In the genomic region with DNA sequence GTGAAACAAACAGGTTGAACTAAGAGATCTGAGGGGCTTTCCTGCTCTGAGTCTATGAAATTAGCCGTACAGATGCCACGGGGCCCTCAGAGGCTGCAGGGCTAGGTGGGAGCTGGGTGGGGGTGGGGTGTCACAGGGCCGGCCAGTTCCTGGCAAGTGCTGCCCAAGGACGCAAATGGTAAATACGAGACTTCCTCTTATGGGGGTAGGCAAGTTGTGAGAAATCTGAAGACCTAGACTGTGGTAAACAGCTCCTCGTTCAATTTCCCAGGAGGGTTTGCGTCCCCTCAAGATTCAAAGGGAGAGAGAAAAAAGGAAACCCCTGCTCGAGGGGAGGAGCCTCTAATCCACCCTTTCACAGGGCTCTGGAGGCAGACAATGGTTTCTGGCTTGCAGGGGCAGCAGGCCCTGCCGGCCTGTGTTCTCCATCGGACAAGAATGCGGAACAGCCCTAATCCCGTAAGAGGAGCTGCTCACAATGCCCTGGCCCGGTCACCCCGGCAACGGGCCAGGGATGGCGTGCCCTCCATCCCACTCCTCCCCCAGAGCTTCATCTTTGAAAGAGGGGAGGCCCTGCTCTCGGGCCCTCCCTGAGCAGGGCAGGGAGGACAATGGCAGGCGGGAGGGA, we compare ENCODE assay signal across 1 cellular context.
A peak's percentile ranks its signal among the peaks of the same experiment; 100 is the strongest.
TF ChIP-seq lines count a peak whose summit lies in the region.

No MANE protein-coding gene starts in this region.

TF ChIP-seq in GM12878, 131 proteins besides CTCF, POLR2A, EP300 and RAD21 (continued from another document and continues in another):
- TF ChIP-seq, protein P1, sequence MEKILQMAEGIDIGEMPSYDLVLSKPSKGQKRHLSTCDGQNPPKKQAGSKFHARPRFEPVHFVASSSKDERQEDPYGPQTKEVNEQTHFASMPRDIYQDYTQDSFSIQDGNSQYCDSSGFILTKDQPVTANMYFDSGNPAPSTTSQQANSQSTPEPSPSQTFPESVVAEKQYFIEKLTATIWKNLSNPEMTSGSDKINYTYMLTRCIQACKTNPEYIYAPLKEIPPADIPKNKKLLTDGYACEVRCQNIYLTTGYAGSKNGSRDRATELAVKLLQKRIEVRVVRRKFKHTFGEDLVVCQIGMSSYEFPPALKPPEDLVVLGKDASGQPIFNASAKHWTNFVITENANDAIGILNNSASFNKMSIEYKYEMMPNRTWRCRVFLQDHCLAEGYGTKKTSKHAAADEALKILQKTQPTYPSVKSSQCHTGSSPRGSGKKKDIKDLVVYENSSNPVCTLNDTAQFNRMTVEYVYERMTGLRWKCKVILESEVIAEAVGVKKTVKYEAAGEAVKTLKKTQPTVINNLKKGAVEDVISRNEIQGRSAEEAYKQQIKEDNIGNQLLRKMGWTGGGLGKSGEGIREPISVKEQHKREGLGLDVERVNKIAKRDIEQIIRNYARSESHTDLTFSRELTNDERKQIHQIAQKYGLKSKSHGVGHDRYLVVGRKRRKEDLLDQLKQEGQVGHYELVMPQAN (conservative IDR thresholded peaks at IDR 0.05) = no peak
- TF ChIP-seq EGR1 (IDR thresholded peaks at IDR 0.05; ENCODE audit: borderline replicate concordance in 1 of 2, low read depth in 2 of 2, low read length in 2 of 2) (no peak), GABPA (IDR thresholded peaks at IDR 0.05; ENCODE audit: low read depth) (no peak), ZNF622 (IDR thresholded peaks at IDR 0.05) (no peak), BCL11A (IDR thresholded peaks at IDR 0.05; ENCODE audit: low read depth, low read length) (no peak), EED (IDR thresholded peaks at IDR 0.05; ENCODE audit: low read depth) (peak; percentile 52; the same call in 1 of the 2 replicates), FOS (IDR thresholded peaks at IDR 0.05; ENCODE audit: borderline replicate concordance, extremely low read depth, insufficient read length) (no peak), FOXK2 (IDR thresholded peaks at IDR 0.05) (peak; percentile 84), NR2C1 (IDR thresholded peaks at IDR 0.05) (no peak), MXI1 (IDR thresholded peaks at IDR 0.05; ENCODE audit: low read depth, low read length) (no peak), RAD51 (IDR thresholded peaks at IDR 0.05) (peak; percentile 19; the same call in 1 of the 2 replicates), IKZF2 (IDR thresholded peaks at IDR 0.05) (peak; percentile 84 to 92), POLR2AphosphoS2 (IDR thresholded peaks at IDR 0.05; ENCODE audit: low read depth, low read length) (no peak), MYB (IDR thresholded peaks at IDR 0.05; ENCODE audit: borderline replicate concordance, low read depth, low read length) (no peak), PAX5 (IDR thresholded peaks at IDR 0.05; ENCODE audit: borderline replicate concordance, low read depth, low read length) (no peak), CBX3 (IDR thresholded peaks at IDR 0.05; ENCODE audit: borderline replicate concordance, low read depth) (no peak), IRF4 (IDR thresholded peaks at IDR 0.05; ENCODE audit: low read depth, low read length) (peak; percentile 35; the same call in 1 of the 2 replicates), BACH1 (IDR thresholded peaks at IDR 0.05; ENCODE audit: borderline replicate concordance) (no peak; the same call in 1 of the 2 replicates), HDAC6 (IDR thresholded peaks at IDR 0.05; ENCODE audit: unreplicated experiment) (no peak), TCF12 (IDR thresholded peaks at IDR 0.05; ENCODE audit: low read depth, low read length) (peak; percentile 70; the same call in 1 of the 2 replicates), ZNF384 (IDR thresholded peaks at IDR 0.05; ENCODE audit: borderline replicate concordance, low read depth, low read length) (no peak), POU2F2 (IDR thresholded peaks at IDR 0.05; ENCODE audit: borderline replicate concordance, low read depth, low read length) (peak; percentile 48; the same call in 1 of the 3 replicates), NR2F1 (conservative IDR thresholded peaks at IDR 0.05) (peak; percentile 72), TAF1 (IDR thresholded peaks at IDR 0.05; ENCODE audit: borderline replicate concordance, low read depth, low read length) (0 out of 2 replicates have a peak, but pooled peaks have one; percentile 13), HDGF (IDR thresholded peaks at IDR 0.05) (0 out of 2 replicates have a peak, but pooled peaks have one; percentile 34), ZSCAN29 (IDR thresholded peaks at IDR 0.05) (no peak), MTA2 (IDR thresholded peaks at IDR 0.05; ENCODE audit: low read depth) (peak; percentile 76; the same call in 1 of the 2 replicates), NR2C2 (IDR thresholded peaks at IDR 0.05; ENCODE audit: borderline replicate concordance, control insufficient read depth, insufficient read length, low read depth) (no peak), SUZ12 (IDR thresholded peaks at IDR 0.05; ENCODE audit: unreplicated experiment) (no peak), JUNB (IDR thresholded peaks at IDR 0.05) (0 out of 2 replicates have a peak, but pooled peaks have one; percentile 20), SIX5 (IDR thresholded peaks at IDR 0.05; ENCODE audit: low read depth, low read length, severe bottlenecking) (no peak), RBBP5 (conservative IDR thresholded peaks at IDR 0.05) (no peak), ZNF274 (IDR thresholded peaks at IDR 0.05; ENCODE audit: insufficient read depth, insufficient read length) (no peak)
- TF ChIP-seq, protein P2, sequence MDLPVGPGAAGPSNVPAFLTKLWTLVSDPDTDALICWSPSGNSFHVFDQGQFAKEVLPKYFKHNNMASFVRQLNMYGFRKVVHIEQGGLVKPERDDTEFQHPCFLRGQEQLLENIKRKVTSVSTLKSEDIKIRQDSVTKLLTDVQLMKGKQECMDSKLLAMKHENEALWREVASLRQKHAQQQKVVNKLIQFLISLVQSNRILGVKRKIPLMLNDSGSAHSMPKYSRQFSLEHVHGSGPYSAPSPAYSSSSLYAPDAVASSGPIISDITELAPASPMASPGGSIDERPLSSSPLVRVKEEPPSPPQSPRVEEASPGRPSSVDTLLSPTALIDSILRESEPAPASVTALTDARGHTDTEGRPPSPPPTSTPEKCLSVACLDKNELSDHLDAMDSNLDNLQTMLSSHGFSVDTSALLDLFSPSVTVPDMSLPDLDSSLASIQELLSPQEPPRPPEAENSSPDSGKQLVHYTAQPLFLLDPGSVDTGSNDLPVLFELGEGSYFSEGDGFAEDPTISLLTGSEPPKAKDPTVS (IDR thresholded peaks at IDR 0.05; ENCODE audit: low read depth, low read length) = no peak
- TF ChIP-seq, protein P3, sequence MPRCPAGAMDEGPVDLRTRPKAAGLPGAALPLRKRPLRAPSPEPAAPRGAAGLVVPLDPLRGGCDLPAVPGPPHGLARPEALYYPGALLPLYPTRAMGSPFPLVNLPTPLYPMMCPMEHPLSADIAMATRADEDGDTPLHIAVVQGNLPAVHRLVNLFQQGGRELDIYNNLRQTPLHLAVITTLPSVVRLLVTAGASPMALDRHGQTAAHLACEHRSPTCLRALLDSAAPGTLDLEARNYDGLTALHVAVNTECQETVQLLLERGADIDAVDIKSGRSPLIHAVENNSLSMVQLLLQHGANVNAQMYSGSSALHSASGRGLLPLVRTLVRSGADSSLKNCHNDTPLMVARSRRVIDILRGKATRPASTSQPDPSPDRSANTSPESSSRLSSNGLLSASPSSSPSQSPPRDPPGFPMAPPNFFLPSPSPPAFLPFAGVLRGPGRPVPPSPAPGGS (IDR thresholded peaks at IDR 0.05; ENCODE audit: borderline replicate concordance, insufficient read depth, low read depth, low read length, poor library complexity, severe bottlenecking) = peak; percentile 55
- TF ChIP-seq, protein P4, sequence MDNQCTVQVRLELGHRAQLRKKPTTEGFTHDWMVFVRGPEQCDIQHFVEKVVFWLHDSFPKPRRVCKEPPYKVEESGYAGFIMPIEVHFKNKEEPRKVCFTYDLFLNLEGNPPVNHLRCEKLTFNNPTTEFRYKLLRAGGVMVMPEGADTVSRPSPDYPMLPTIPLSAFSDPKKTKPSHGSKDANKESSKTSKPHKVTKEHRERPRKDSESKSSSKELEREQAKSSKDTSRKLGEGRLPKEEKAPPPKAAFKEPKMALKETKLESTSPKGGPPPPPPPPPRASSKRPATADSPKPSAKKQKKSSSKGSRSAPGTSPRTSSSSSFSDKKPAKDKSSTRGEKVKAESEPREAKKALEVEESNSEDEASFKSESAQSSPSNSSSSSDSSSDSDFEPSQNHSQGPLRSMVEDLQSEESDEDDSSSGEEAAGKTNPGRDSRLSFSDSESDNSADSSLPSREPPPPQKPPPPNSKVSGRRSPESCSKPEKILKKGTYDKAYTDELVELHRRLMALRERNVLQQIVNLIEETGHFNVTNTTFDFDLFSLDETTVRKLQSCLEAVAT (IDR thresholded peaks at IDR 0.05) = peak; percentile 47
- TF ChIP-seq, protein P5, sequence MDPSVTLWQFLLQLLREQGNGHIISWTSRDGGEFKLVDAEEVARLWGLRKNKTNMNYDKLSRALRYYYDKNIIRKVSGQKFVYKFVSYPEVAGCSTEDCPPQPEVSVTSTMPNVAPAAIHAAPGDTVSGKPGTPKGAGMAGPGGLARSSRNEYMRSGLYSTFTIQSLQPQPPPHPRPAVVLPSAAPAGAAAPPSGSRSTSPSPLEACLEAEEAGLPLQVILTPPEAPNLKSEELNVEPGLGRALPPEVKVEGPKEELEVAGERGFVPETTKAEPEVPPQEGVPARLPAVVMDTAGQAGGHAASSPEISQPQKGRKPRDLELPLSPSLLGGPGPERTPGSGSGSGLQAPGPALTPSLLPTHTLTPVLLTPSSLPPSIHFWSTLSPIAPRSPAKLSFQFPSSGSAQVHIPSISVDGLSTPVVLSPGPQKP (IDR thresholded peaks at IDR 0.05; ENCODE audit: low read depth, low read length) = no peak
- TF ChIP-seq, protein P6, sequence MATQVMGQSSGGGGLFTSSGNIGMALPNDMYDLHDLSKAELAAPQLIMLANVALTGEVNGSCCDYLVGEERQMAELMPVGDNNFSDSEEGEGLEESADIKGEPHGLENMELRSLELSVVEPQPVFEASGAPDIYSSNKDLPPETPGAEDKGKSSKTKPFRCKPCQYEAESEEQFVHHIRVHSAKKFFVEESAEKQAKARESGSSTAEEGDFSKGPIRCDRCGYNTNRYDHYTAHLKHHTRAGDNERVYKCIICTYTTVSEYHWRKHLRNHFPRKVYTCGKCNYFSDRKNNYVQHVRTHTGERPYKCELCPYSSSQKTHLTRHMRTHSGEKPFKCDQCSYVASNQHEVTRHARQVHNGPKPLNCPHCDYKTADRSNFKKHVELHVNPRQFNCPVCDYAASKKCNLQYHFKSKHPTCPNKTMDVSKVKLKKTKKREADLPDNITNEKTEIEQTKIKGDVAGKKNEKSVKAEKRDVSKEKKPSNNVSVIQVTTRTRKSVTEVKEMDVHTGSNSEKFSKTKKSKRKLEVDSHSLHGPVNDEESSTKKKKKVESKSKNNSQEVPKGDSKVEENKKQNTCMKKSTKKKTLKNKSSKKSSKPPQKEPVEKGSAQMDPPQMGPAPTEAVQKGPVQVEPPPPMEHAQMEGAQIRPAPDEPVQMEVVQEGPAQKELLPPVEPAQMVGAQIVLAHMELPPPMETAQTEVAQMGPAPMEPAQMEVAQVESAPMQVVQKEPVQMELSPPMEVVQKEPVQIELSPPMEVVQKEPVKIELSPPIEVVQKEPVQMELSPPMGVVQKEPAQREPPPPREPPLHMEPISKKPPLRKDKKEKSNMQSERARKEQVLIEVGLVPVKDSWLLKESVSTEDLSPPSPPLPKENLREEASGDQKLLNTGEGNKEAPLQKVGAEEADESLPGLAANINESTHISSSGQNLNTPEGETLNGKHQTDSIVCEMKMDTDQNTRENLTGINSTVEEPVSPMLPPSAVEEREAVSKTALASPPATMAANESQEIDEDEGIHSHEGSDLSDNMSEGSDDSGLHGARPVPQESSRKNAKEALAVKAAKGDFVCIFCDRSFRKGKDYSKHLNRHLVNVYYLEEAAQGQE (IDR thresholded peaks at IDR 0.05; ENCODE audit: low read depth, low read length) = no peak
- TF ChIP-seq, protein P7, sequence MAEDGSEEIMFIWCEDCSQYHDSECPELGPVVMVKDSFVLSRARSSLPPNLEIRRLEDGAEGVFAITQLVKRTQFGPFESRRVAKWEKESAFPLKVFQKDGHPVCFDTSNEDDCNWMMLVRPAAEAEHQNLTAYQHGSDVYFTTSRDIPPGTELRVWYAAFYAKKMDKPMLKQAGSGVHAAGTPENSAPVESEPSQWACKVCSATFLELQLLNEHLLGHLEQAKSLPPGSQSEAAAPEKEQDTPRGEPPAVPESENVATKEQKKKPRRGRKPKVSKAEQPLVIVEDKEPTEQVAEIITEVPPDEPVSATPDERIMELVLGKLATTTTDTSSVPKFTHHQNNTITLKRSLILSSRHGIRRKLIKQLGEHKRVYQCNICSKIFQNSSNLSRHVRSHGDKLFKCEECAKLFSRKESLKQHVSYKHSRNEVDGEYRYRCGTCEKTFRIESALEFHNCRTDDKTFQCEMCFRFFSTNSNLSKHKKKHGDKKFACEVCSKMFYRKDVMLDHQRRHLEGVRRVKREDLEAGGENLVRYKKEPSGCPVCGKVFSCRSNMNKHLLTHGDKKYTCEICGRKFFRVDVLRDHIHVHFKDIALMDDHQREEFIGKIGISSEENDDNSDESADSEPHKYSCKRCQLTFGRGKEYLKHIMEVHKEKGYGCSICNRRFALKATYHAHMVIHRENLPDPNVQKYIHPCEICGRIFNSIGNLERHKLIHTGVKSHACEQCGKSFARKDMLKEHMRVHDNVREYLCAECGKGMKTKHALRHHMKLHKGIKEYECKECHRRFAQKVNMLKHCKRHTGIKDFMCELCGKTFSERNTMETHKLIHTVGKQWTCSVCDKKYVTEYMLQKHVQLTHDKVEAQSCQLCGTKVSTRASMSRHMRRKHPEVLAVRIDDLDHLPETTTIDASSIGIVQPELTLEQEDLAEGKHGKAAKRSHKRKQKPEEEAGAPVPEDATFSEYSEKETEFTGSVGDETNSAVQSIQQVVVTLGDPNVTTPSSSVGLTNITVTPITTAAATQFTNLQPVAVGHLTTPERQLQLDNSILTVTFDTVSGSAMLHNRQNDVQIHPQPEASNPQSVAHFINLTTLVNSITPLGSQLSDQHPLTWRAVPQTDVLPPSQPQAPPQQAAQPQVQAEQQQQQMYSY (CRISPR knock-in tag; IDR thresholded peaks at IDR 0.05) = no peak
- TF ChIP-seq, protein P8, sequence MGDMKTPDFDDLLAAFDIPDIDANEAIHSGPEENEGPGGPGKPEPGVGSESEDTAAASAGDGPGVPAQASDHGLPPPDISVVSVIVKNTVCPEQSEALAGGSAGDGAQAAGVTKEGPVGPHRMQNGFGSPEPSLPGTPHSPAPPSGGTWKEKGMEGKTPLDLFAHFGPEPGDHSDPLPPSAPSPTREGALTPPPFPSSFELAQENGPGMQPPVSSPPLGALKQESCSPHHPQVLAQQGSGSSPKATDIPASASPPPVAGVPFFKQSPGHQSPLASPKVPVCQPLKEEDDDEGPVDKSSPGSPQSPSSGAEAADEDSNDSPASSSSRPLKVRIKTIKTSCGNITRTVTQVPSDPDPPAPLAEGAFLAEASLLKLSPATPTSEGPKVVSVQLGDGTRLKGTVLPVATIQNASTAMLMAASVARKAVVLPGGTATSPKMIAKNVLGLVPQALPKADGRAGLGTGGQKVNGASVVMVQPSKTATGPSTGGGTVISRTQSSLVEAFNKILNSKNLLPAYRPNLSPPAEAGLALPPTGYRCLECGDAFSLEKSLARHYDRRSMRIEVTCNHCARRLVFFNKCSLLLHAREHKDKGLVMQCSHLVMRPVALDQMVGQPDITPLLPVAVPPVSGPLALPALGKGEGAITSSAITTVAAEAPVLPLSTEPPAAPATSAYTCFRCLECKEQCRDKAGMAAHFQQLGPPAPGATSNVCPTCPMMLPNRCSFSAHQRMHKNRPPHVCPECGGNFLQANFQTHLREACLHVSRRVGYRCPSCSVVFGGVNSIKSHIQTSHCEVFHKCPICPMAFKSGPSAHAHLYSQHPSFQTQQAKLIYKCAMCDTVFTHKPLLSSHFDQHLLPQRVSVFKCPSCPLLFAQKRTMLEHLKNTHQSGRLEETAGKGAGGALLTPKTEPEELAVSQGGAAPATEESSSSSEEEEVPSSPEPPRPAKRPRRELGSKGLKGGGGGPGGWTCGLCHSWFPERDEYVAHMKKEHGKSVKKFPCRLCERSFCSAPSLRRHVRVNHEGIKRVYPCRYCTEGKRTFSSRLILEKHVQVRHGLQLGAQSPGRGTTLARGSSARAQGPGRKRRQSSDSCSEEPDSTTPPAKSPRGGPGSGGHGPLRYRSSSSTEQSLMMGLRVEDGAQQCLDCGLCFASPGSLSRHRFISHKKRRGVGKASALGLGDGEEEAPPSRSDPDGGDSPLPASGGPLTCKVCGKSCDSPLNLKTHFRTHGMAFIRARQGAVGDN (IDR thresholded peaks at IDR 0.05) = peak; percentile 92
